ENCODE assay signal across 1 cellular context in genomic region chr10:29408847-29409240, GRCh38.
TF ChIP-seq lines count a peak whose summit lies in the region.

No MANE protein-coding gene starts in this region.

TF ChIP-seq in A549, 52 proteins besides CTCF, POLR2A, EP300 and RAD21 (continued from another document):
- TF ChIP-seq RNF2 (IDR thresholded peaks at IDR 0.05; ENCODE audit: borderline replicate concordance, low read depth) (no peak), FOSL2 (IDR thresholded peaks at IDR 0.05) (no peak), FOSL2 (CRISPR knock-in tag; IDR thresholded peaks at IDR 0.05) (no peak)
TF ChIP-seq in A549: peak in this region for 0.
